15 cellular contexts compared by ENCODE assay signal in the genomic region with DNA sequence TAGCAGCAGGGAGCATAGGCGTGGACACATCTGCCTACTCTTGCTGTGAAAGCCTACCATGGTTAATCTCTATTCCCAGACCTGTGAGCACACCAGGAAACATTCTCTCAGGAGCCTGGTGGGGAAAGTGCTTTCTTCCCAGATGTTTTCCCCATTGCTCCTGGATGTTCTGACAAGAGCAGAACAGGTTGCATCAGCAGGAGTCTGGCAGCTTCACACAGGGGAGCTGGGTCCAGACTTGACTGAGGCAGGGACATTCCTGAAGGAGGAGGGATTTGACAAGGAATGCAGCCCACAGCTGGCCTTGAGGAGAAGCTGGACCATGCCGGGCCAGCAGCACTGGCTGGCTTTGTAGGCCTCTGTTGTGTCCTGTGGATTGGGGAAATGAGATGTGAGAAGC. TPM values are rescaled to one million over a fixed set of nuclear protein-coding genes. Genes with fewer than 3 reads are reported as not detected.
DNase-seq lines count a peak whose midpoint lies in the region; ATAC-seq, FAIRE-seq and TF ChIP-seq lines count a peak whose summit lies in the region.
"Had no signal": no experiment of that assay in that cellular context is flagged by ENCODE, and none has a peak within 500 bp of the region (broad histone marks: within the 10 kb centered on the region; RNA-seq: fewer than 3 reads in every experiment).

No MANE protein-coding gene starts in this region.

- H3K4me1 ChIP-seq in heart right ventricle (peaks cover 0 to 6% (median 0%) of the 10 kb centered on the region in 9 donors), right atrium auricular region (no peaks in the 10 kb centered on the region), mucosa of descending colon (ENCODE audit: low read depth) (peaks cover 8% of the 10 kb centered on the region)
- H3K4me1 ChIP-seq: BLaER1, pancreas had no signal

- ATAC-seq in heart right ventricle (peak in 5 of 8 donors; percentile 28 to 79 (median 49)), mucosa of descending colon (no peak)
- ATAC-seq: pancreas had no signal

- WGBS in heart right ventricle, 2 donors, result 71 to 72% methylated on average over 2 of the region's 2 CpGs

- H3K9me3 ChIP-seq in heart right ventricle (no peaks in the 10 kb centered on the region), right atrium auricular region (no peaks in the 10 kb centered on the region), mucosa of descending colon (no peaks in the 10 kb centered on the region)
- H3K9me3 ChIP-seq: adrenal gland, BLaER1, pancreas had no signal

- no peak for FAIRE-seq in urothelium cell line (lab: Jason Lieb, UNC)
- FAIRE-seq: endothelial cell of umbilical vein, pancreas had no signal

- DNase-seq in heart right ventricle (no peak), right atrium auricular region (ENCODE audit: low spot score) (no peak), choroid plexus epithelial cell (ENCODE audit: low read depth) (peak; percentile 75), kidney tubule cell (ENCODE audit: low spot score) (peak; percentile 17), urothelium cell line (ENCODE audit: low spot score) (peak; percentile 61), NCI-H510A (lab: John Stamatoyannopoulos, UW) (no peak), mucosa of descending colon (no peak), A172 (ENCODE audit: low spot score) (no peak)
- DNase-seq: left cardiac atrium, NCI-H1930, pancreas, T-helper 9 cell had no signal

- H3K27me3 ChIP-seq in heart right ventricle (no peaks in the 10 kb centered on the region), right atrium auricular region (no peaks in the 10 kb centered on the region)
- H3K27me3 ChIP-seq: adrenal gland, BLaER1, pancreas had no signal

- peak overlapping the region in 1 of 10 donors; percentile 2 for H3K27ac ChIP-seq in heart right ventricle
- no peak overlapping the region for H3K27ac ChIP-seq in right atrium auricular region
- H3K27ac ChIP-seq: BLaER1, pancreas had no signal

- intact Hi-C loops in heart right ventricle (cut with DNase I) (no loop called here), mucosa of descending colon (cut with DNase I, micrococcal nuclease) (no loop called here)

- H3K36me3 ChIP-seq in heart right ventricle, result peaks cover 0 to 20% (median 0%) of the 10 kb centered on the region in 9 donors
- H3K36me3 ChIP-seq in right atrium auricular region, result no peaks in the 10 kb centered on the region
- no peaks in the 10 kb centered on the region for H3K36me3 ChIP-seq in mucosa of descending colon (ENCODE audit: low read depth)
- H3K36me3 ChIP-seq: adrenal gland, pancreas had no signal

- H3K4me3 ChIP-seq in heart right ventricle (no peak overlapping the region), right atrium auricular region (no peak overlapping the region), choroid plexus epithelial cell (ENCODE audit: low read depth, low read length) (no peak overlapping the region), mucosa of descending colon (no peak overlapping the region)
- H3K4me3 ChIP-seq: adrenal gland, BLaER1, pancreas had no signal

- TF ChIP-seq CTCF in heart right ventricle (IDR thresholded peaks at IDR 0.05) (no peak), right atrium auricular region (IDR thresholded peaks at IDR 0.05) (no peak), choroid plexus epithelial cell (conservative IDR thresholded peaks at IDR 0.05; ENCODE audit: low read depth, low read length) (no peak), mucosa of descending colon (IDR thresholded peaks at IDR 0.05) (no peak)

RNA-seq across cellular contexts. Expression of gene ARTN, which starts 21.0 kb away (rescaled TPM):
- total RNA-seq in heart right ventricle, result 1 to 10 TPM in 1 of 10 donors, under 1 TPM in 3, not detected in 6; 0.62 to 1.5 (median 0.66) TPM
- under 1 TPM; 0.44 to 0.59 TPM for polyA plus RNA-seq in heart right ventricle
- under 1 TPM in 1 of 2 donors, not detected in 1; 0.75 TPM for total RNA-seq in right atrium auricular region
- 10 to 100 TPM in 1 of 3 donors, 1 to 10 TPM in 2; 6.9 to 14.2 (median 7.4) TPM for total RNA-seq in mucosa of descending colon
- total RNA-seq in A172 (2014; rRNA removed; shearing (Covaris generic)), result not detected in 2 replicates

RNA-seq across cellular contexts. Expression of gene IPO13, which starts 34.1 kb away (rescaled TPM):
- total RNA-seq in heart right ventricle, result 10 to 100 TPM; 53.3 to 66.1 (median 56.8) TPM
- 10 to 100 TPM; 25.2 to 74.5 TPM for polyA plus RNA-seq in heart right ventricle
- 10 to 100 TPM; 25.9 to 28.1 TPM for total RNA-seq in right atrium auricular region
- 10 to 100 TPM; 21.5 to 32.6 (median 22.3) TPM for total RNA-seq in mucosa of descending colon
- 23.9 and 25.2 TPM in 2 replicates for total RNA-seq in A172 (2014; rRNA removed; shearing (Covaris generic))

RNA-seq across cellular contexts. Expression of gene DPH2, which starts 57.2 kb away (rescaled TPM):
- 10 to 100 TPM; 10.7 to 22.0 (median 14.3) TPM for total RNA-seq in heart right ventricle
- polyA plus RNA-seq in heart right ventricle, result 10 to 100 TPM in 1 of 2 donors, 1 to 10 TPM in 1; 9.4 to 33.7 TPM
- total RNA-seq in right atrium auricular region, result 10 to 100 TPM; 20.5 to 23.0 TPM
- 10 to 100 TPM; 16.5 to 23.3 (median 17.9) TPM for total RNA-seq in mucosa of descending colon
- 26.5 and 31.6 TPM in 2 replicates for total RNA-seq in A172 (2014; rRNA removed; shearing (Covaris generic))

Comparison
In these comparisons a context has a peak if more than half of its experiments do, and no peak if none do; other contexts are left out.
1. DNase-seq: peak in choroid plexus epithelial cell (single experiment), kidney tubule cell (single experiment) and urothelium cell line (single experiment); none in heart right ventricle (0 of 2), right atrium auricular region (single experiment), NCI-H510A (single experiment), mucosa of descending colon (0 of 3) and A172 (single experiment).